17 cellular contexts compared by ENCODE assay signal in genomic region chr6:167404385-167405049, GRCh38.
A peak's percentile ranks its signal among the peaks of the same experiment; 100 is the strongest.
DNase-seq lines count a peak whose midpoint lies in the region; ATAC-seq, FAIRE-seq and TF ChIP-seq lines count a peak whose summit lies in the region.
"Had no signal": no experiment of that assay in that cellular context is flagged by ENCODE, and none has a peak within 500 bp of the region (broad histone marks: within the 10 kb centered on the region; RNA-seq: fewer than 3 reads in every experiment).

No MANE protein-coding gene starts in this region.

- no peaks in the 10 kb centered on the region for H3K36me3 Mint-ChIP-seq in activated CD4-positive, alpha-beta T cell treated with anti-CD3 and anti-CD28 coated beads, Interleukin-2, amount 10 ng/mL, durations not matched to agents 24 days and 14 days (ENCODE audit: low read depth)
- H3K36me3 Mint-ChIP-seq: CD8-positive, alpha-beta memory T cell had no signal

- DNase-seq in activated CD4-positive, alpha-beta T cell treated with anti-CD3 and anti-CD28 coated beads, Interleukin-2, amount 10 ng/mL, durations not matched to agents 24 days and 14 days, result peak; percentile 25
- DNase-seq in activated CD4-positive, alpha-beta T cell treated with anti-CD3 and anti-CD28 coated beads for 1 hour, result no peak
- DNase-seq in ecto neural progenitor cell (ENCODE audit: low spot score) (peak; percentile 36), HepG2 (ENCODE audit: low spot score) (no peak), mesenchymal stem cell (no peak), NCI-H2171 (lab: John Stamatoyannopoulos, UW) (no peak), left lung (no peak)
- DNase-seq: AML-193; Caco-2; CD8-positive, alpha-beta memory T cell; DND-41; GF-D8; GOT3 had no signal

- H2BK15ac ChIP-seq in mesenchymal stem cell (ENCODE audit: low read depth, poor library complexity, severe bottlenecking), result no peak overlapping the region

- H3K4me3 ChIP-seq in HepG2 (replicated peaks in 1 of 3; ENCODE audit: insufficient read depth in 1 of 3, low read depth in 2 of 3, low read length in 3 of 3), result no peak overlapping the region
- H3K4me3 ChIP-seq in mesenchymal stem cell (ENCODE audit: insufficient read depth in 1 of 2, low read depth in 1 of 2, low read length in 2 of 2), result no peak overlapping the region
- no peak overlapping the region for H3K4me3 ChIP-seq in left lung
- H3K4me3 ChIP-seq: BLaER1 had no signal

- no peak overlapping the region for H3K18ac ChIP-seq in mesenchymal stem cell (ENCODE audit: low read depth in 1 of 2, low read length in 2 of 2)

- intact Hi-C loops in activated CD4-positive, alpha-beta T cell treated with anti-CD3 and anti-CD28 coated beads, Interleukin-2, amount 10 ng/mL, durations not matched to agents 24 days and 14 days (cut with micrococcal nuclease), result no loop called here
- intact Hi-C loops in HepG2 (cut with micrococcal nuclease; ENCODE audit: unreplicated experiment), result no loop called here
- intact Hi-C loops in left lung (cut with DNase I), result no loop called here

- in situ Hi-C loops in HepG2 (cut with HindIII; ENCODE audit: extremely low pct_ligation_motif_present, low pct_unique_long_range_greater_than_20kb), result no loop called here

- H2BK120ac ChIP-seq in mesenchymal stem cell (ENCODE audit: low read depth, low read length), result no peak overlapping the region

- TF ChIP-seq RAD21 in HepG2 (CRISPR knock-in tag; IDR thresholded peaks at IDR 0.05), result no peak

- H3K4ac ChIP-seq in mesenchymal stem cell (ENCODE audit: low read depth in 1 of 2, low read length in 2 of 2), result no peak overlapping the region

- no peak for FAIRE-seq in HepG2 (lab: Jason Lieb, UNC)
- FAIRE-seq: GM19239 had no signal

- H3K4me2 ChIP-seq in HepG2 (ENCODE audit: low read depth, low read length), result no peak overlapping the region
- H3K4me2 ChIP-seq in mesenchymal stem cell (ENCODE audit: low read length, poor library complexity, severe bottlenecking), result no peak overlapping the region
- H3K4me2 ChIP-seq: BLaER1 had no signal

- H2BK5ac ChIP-seq in mesenchymal stem cell (ENCODE audit: low read depth, low read length, poor library complexity, severe bottlenecking), result no peak overlapping the region

- H3K4me3 Mint-ChIP-seq in activated CD4-positive, alpha-beta T cell treated with anti-CD3 and anti-CD28 coated beads, Interleukin-2, amount 10 ng/mL, durations not matched to agents 24 days and 14 days, result no peak overlapping the region
- H3K4me3 Mint-ChIP-seq: CD8-positive, alpha-beta memory T cell had no signal

- H4K8ac ChIP-seq in mesenchymal stem cell (ENCODE audit: low read length), result no peak overlapping the region

- peaks cover 77% of the 10 kb centered on the region for H3K4me1 ChIP-seq in HepG2 (ENCODE audit: insufficient read depth, low read length)
- no peaks in the 10 kb centered on the region for H3K4me1 ChIP-seq in mesenchymal stem cell (ENCODE audit: control insufficient read depth, insufficient read depth, low read depth, low read length)
- H3K4me1 ChIP-seq in left lung, result no peaks in the 10 kb centered on the region
- H3K4me1 ChIP-seq: BLaER1, Caco-2 had no signal

- H3K9ac ChIP-seq in HepG2 (ENCODE audit: insufficient read depth, low read depth, low read length) (no peak overlapping the region), mesenchymal stem cell (ENCODE audit: low read length) (no peak overlapping the region)
- H3K9ac ChIP-seq: BLaER1 had no signal

- H3K79me1 ChIP-seq in mesenchymal stem cell (replicated peaks; ENCODE audit: low read length, poor library complexity, severe bottlenecking), result no peaks in the 10 kb centered on the region

- POLR2A ChIA-PET in HepG2 (lab: Yijun Ruan, JAX), result no interaction called here

- no peaks in the 10 kb centered on the region for H3K9me3 Mint-ChIP-seq in activated CD4-positive, alpha-beta T cell treated with anti-CD3 and anti-CD28 coated beads, Interleukin-2, amount 10 ng/mL, durations not matched to agents 24 days and 14 days
- H3K9me3 Mint-ChIP-seq: CD8-positive, alpha-beta memory T cell had no signal

- no peak overlapping the region for H3K27ac Mint-ChIP-seq in activated CD4-positive, alpha-beta T cell treated with anti-CD3 and anti-CD28 coated beads, Interleukin-2, amount 10 ng/mL, durations not matched to agents 24 days and 14 days

- no peak overlapping the region for H2AK5ac ChIP-seq in mesenchymal stem cell (ENCODE audit: low read length, severe bottlenecking)

- H3K23ac ChIP-seq in mesenchymal stem cell (ENCODE audit: low read length in 2 of 2), result no peak overlapping the region

- ATAC-seq in HepG2, result no peak
- ATAC-seq in left lung, result no peak
- ATAC-seq: HCT116 had no signal

- H2BK12ac ChIP-seq in mesenchymal stem cell (ENCODE audit: low read length in 2 of 2), result no peak overlapping the region

- CTCF ChIA-PET in HepG2 (lab: Yijun Ruan, JAX; ENCODE audit: low intra/inter-chr PET ratio, low total read pairs), result no interaction called here

- no peaks in the 10 kb centered on the region for H3K4me1 Mint-ChIP-seq in activated CD4-positive, alpha-beta T cell treated with anti-CD3 and anti-CD28 coated beads, Interleukin-2, amount 10 ng/mL, durations not matched to agents 24 days and 14 days
- H3K4me1 Mint-ChIP-seq: CD8-positive, alpha-beta memory T cell had no signal

- BruUV-seq in HepG2 (replicated peaks; lab: Mats Ljungman, UMichigan), result no TSS peak

- H3K9me3 ChIP-seq in HepG2 (ENCODE audit: low read length) (no peaks in the 10 kb centered on the region), mesenchymal stem cell (ENCODE audit: control insufficient read depth, low read length) (no peaks in the 10 kb centered on the region), left lung (no peaks in the 10 kb centered on the region)
- H3K9me3 ChIP-seq: BLaER1, Caco-2 had no signal

- no peaks in the 10 kb centered on the region for H3K79me2 ChIP-seq in HepG2 (ENCODE audit: insufficient read depth, low read length)

- TF ChIP-seq CTCF in HepG2 (CRISPR knock-in tag; IDR thresholded peaks at IDR 0.05), result no peak
- TF ChIP-seq CTCF in left lung (IDR thresholded peaks at IDR 0.05), result no peak

- H2AFZ ChIP-seq in HepG2 (ENCODE audit: low read length) (no peak overlapping the region), mesenchymal stem cell (ENCODE audit: low read depth, low read length) (no peak overlapping the region)

- no peaks in the 10 kb centered on the region for H4K20me1 ChIP-seq in HepG2 (ENCODE audit: insufficient read depth, low read length)
- H4K20me1 ChIP-seq: BLaER1 had no signal

- no peak overlapping the region for H4K91ac ChIP-seq in mesenchymal stem cell (ENCODE audit: low read length)

- peaks cover 15 to 48% of the 10 kb centered on the region in 2 experiments; a peak in 4 of 5 replicates for H3K27me3 ChIP-seq in HepG2 (ENCODE audit: control insufficient read depth in 1 of 2, insufficient read depth in 2 of 2, low read length in 2 of 2)
- peaks cover 0 to 11% of the 10 kb centered on the region in 2 experiments for H3K27me3 ChIP-seq in mesenchymal stem cell (ENCODE audit: control insufficient read depth in 1 of 2, insufficient read depth in 1 of 2, low read length in 2 of 2)
- no peaks in the 10 kb centered on the region for H3K27me3 ChIP-seq in left lung
- H3K27me3 ChIP-seq: BLaER1 had no signal

- H3K36me3 ChIP-seq in HepG2 (replicated peaks in 1 of 2; ENCODE audit: control insufficient read depth in 1 of 2, insufficient read depth in 2 of 2, low read length in 2 of 2) (no peaks in the 10 kb centered on the region), mesenchymal stem cell (ENCODE audit: control insufficient read depth in 1 of 2, insufficient read depth in 2 of 2, low read depth in 1 of 2, low read length in 2 of 2) (no peaks in the 10 kb centered on the region), left lung (no peaks in the 10 kb centered on the region)
- H3K36me3 ChIP-seq: BLaER1 had no signal

- H3K27ac ChIP-seq in HepG2 (ENCODE audit: extremely low read length, insufficient read depth, low read length) (no peak overlapping the region), mesenchymal stem cell (ENCODE audit: low read length, poor library complexity, severe bottlenecking) (no peak overlapping the region), left lung (no peak overlapping the region)
- H3K27ac ChIP-seq: 22Rv1, BLaER1 had no signal

- no peak for TF ChIP-seq EP300 in HepG2 (IDR thresholded peaks at IDR 0.05; ENCODE audit: low read depth in 2 of 2, low read length in 2 of 2)
- TF ChIP-seq EP300 in HepG2 (CRISPR knock-in tag; IDR thresholded peaks at IDR 0.05; ENCODE audit: borderline replicate concordance), result no peak

- TF ChIP-seq POLR2A in HepG2 (IDR thresholded peaks at IDR 0.05; ENCODE audit: insufficient read depth in 1 of 2, low read depth in 2 of 2, low read length in 2 of 2), result no peak

- H3K14ac ChIP-seq in mesenchymal stem cell (ENCODE audit: low read length in 2 of 2), result no peak overlapping the region

- H3K27me3 Mint-ChIP-seq in activated CD4-positive, alpha-beta T cell treated with anti-CD3 and anti-CD28 coated beads, Interleukin-2, amount 10 ng/mL, durations not matched to agents 24 days and 14 days, result peaks cover 2% of the 10 kb centered on the region

- 57% methylated on average over 17 of the region's 17 CpGs for WGBS in HepG2 (ENCODE audit: low lambda C conversion rate)
- WGBS in mesenchymal stem cell, result 81% methylated on average over 17 of the region's 17 CpGs

TF ChIP-seq in HepG2, 621 proteins besides CTCF, POLR2A, EP300 and RAD21 (continues in another document):
- TF ChIP-seq ZNF629 (CRISPR knock-in tag; conservative IDR thresholded peaks at IDR 0.05) (no peak), ZMAT5 (CRISPR knock-in tag; IDR thresholded peaks at IDR 0.05; ENCODE audit: borderline replicate concordance, low read depth) (no peak), NR2F6 (IDR thresholded peaks at IDR 0.05) (no peak), NR2F6 (CRISPR knock-in tag; IDR thresholded peaks at IDR 0.05) (no peak), ZNF770 (CRISPR knock-in tag; IDR thresholded peaks at IDR 0.05) (0 out of 2 replicates have a peak, but pooled peaks have one; percentile 40)

Comparison
In these comparisons a context has a peak if more than half of its experiments do, and no peak if none do; other contexts are left out.
1. DNase-seq: peak in activated CD4-positive, alpha-beta T cell treated with anti-CD3 and anti-CD28 coated beads, Interleukin-2, amount 10 ng/mL, durations not matched to agents 24 days and 14 days (single experiment) and ecto neural progenitor cell (single experiment); none in activated CD4-positive, alpha-beta T cell treated with anti-CD3 and anti-CD28 coated beads for 1 hour (single experiment), HepG2 (single experiment), mesenchymal stem cell (single experiment), NCI-H2171 (single experiment) and left lung (0 of 2).